In genomic region chr11:100875521-100875869, GRCh38 we compare ENCODE assay signal across 16 cellular contexts.
"Had no signal": no experiment of that assay in that cellular context is flagged by ENCODE, and none has a peak within 500 bp of the region (broad histone marks: within the 10 kb centered on the region; RNA-seq: fewer than 3 reads in every experiment).

No MANE protein-coding gene starts in this region.

- H3K27ac Mint-ChIP-seq: activated naive CD4-positive, alpha-beta T cell treated with anti-CD3 and anti-CD28 coated beads for 36 hours; activated naive CD8-positive, alpha-beta T cell treated with anti-CD3 and anti-CD28 coated beads, Interleukin-2, amount 50 U/mL, for 24 hours; activated T-helper 2 cell treated with anti-CD3 and anti-CD28 coated beads, Interferon-gamma antibody, Interleukin-2, Interleukin-4, amounts not matched to agents 10 μg/mL and 5 μg/mL and 100 μg/mL, durations not matched to agents 14 hours and 24 hours and 36 hours; stimulated activated effector memory CD8-positive, alpha-beta T cell treated with anti-CD3 and anti-CD28 coated beads, Interleukin-12 subunit alpha, Interleukin-12 subunit beta, amount 100 ng/mL, for 72 hours had no signal

- FAIRE-seq: colon, endometrium, pancreas had no signal

- H3K27me3 Mint-ChIP-seq: activated naive CD8-positive, alpha-beta T cell treated with anti-CD3 and anti-CD28 coated beads, Interleukin-2, amount 50 U/mL, for 24 hours had no signal

- H3K9me3 Mint-ChIP-seq: activated T-helper 2 cell treated with anti-CD3 and anti-CD28 coated beads, Interferon-gamma antibody, Interleukin-2, Interleukin-4, amounts not matched to agents 10 μg/mL and 5 μg/mL and 100 μg/mL, durations not matched to agents 14 hours and 24 hours and 36 hours had no signal

- H3K4me1 Mint-ChIP-seq: activated naive CD8-positive, alpha-beta T cell treated with anti-CD3 and anti-CD28 coated beads, Interleukin-2, amount 50 U/mL, for 24 hours; stimulated activated effector memory CD8-positive, alpha-beta T cell treated with anti-CD3 and anti-CD28 coated beads, Interleukin-12 subunit alpha, Interleukin-12 subunit beta, amount 100 ng/mL, for 72 hours had no signal

- DNase-seq: activated CD4-positive, alpha-beta T cell treated with anti-CD3 and anti-CD28 coated beads, Interleukin-2, amount 50 U/mL, for 48 hours; activated naive CD4-positive, alpha-beta T cell treated with anti-CD3 and anti-CD28 coated beads for 36 hours; activated naive CD8-positive, alpha-beta T cell treated with anti-CD3 and anti-CD28 coated beads, Interleukin-2, amount 50 U/mL, for 24 hours; activated T-cell treated with anti-CD3 and anti-CD28 coated beads, Interleukin-2, amount 50 U/mL, for 1 hour; hippocampal formation; sigmoid colon; T-helper 1 cell; T1000 had no signal

- H3K4me3 ChIP-seq: pancreas, sigmoid colon, thoracic aorta had no signal

- H3K36me3 ChIP-seq: pancreas, sigmoid colon, thoracic aorta had no signal

- H3K9me3 ChIP-seq: pancreas, sigmoid colon, thoracic aorta had no signal

- H3K36me3 Mint-ChIP-seq: stimulated activated effector memory CD8-positive, alpha-beta T cell treated with anti-CD3 and anti-CD28 coated beads, Interleukin-12 subunit alpha, Interleukin-12 subunit beta, amount 100 ng/mL, for 72 hours had no signal

- ATAC-seq: activated naive CD8-positive, alpha-beta T cell treated with anti-CD3 and anti-CD28 coated beads, Interleukin-2, amount 50 U/mL, for 24 hours; esophagus mucosa; pancreas; stimulated activated effector memory CD8-positive, alpha-beta T cell treated with anti-CD3 and anti-CD28 coated beads, Interleukin-12 subunit alpha, Interleukin-12 subunit beta, amount 100 ng/mL, for 72 hours had no signal

- H3K27ac ChIP-seq: pancreas, thoracic aorta had no signal

- H3K4me1 ChIP-seq: pancreas had no signal

- H3K4me3 Mint-ChIP-seq: activated naive CD4-positive, alpha-beta T cell treated with anti-CD3 and anti-CD28 coated beads for 36 hours; activated naive CD8-positive, alpha-beta T cell treated with anti-CD3 and anti-CD28 coated beads, Interleukin-2, amount 50 U/mL, for 24 hours; neural crest cell; stimulated activated effector memory CD8-positive, alpha-beta T cell treated with anti-CD3 and anti-CD28 coated beads, Interleukin-12 subunit alpha, Interleukin-12 subunit beta, amount 100 ng/mL, for 72 hours had no signal

- H3K27me3 ChIP-seq: pancreas, sigmoid colon had no signal
